ENCODE assay signal across 2 cellular contexts in genomic region chr7:132541656-132542055, GRCh38.
TF ChIP-seq lines count a peak whose summit lies in the region.

No MANE protein-coding gene starts in this region.

TF ChIP-seq in GM23338, 12 proteins besides CTCF, POLR2A, EP300 and RAD21:
- TF ChIP-seq ETS1 (IDR thresholded peaks at IDR 0.05) (no peak), ZNF462 (CRISPR knock-in tag; IDR thresholded peaks at IDR 0.05) (no peak), ZNF331 (CRISPR knock-in tag; IDR thresholded peaks at IDR 0.05; ENCODE audit: low read depth) (no peak), JUNB (IDR thresholded peaks at IDR 0.05; ENCODE audit: unreplicated experiment) (no peak), NANOG (IDR thresholded peaks at IDR 0.05; ENCODE audit: borderline replicate concordance) (no peak), POLR2AphosphoS5 (IDR thresholded peaks at IDR 0.05; ENCODE audit: low read depth) (no peak), REST (IDR thresholded peaks at IDR 0.05; ENCODE audit: unreplicated experiment) (no peak), ZNF114 (CRISPR knock-in tag; IDR thresholded peaks at IDR 0.05) (no peak), CREB1 (CRISPR knock-in tag; IDR thresholded peaks at IDR 0.05; ENCODE audit: low read depth) (no peak), STAT1 (IDR thresholded peaks at IDR 0.05; ENCODE audit: unreplicated experiment) (no peak), EZH2phosphoT487 (IDR thresholded peaks at IDR 0.05; ENCODE audit: unreplicated experiment) (no peak), EZH2 (IDR thresholded peaks at IDR 0.05; ENCODE audit: low read depth, unreplicated experiment) (no peak)

TF ChIP-seq in H1, 55 proteins besides CTCF, POLR2A, EP300 and RAD21 (continued from another document):
- TF ChIP-seq, protein P1, sequence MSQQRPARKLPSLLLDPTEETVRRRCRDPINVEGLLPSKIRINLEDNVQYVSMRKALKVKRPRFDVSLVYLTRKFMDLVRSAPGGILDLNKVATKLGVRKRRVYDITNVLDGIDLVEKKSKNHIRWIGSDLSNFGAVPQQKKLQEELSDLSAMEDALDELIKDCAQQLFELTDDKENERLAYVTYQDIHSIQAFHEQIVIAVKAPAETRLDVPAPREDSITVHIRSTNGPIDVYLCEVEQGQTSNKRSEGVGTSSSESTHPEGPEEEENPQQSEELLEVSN (IDR thresholded peaks at IDR 0.05), result peak; percentile 37; the same call in 1 of the 2 replicates
- TF ChIP-seq SIN3A (conservative IDR thresholded peaks at IDR 0.05 in 1 of 2, IDR thresholded peaks at IDR 0.05 in 1 of 2; ENCODE audit: low read depth in 1 of 2, low read length in 2 of 2), result 0 out of 4 replicates have a peak, but pooled peaks of 1 of the 2 experiments have one; percentile 28
- no peak for TF ChIP-seq TAF1 (IDR thresholded peaks at IDR 0.05; ENCODE audit: low read depth, low read length)
- no peak for TF ChIP-seq POLR2AphosphoS5 (IDR thresholded peaks at IDR 0.05; ENCODE audit: low read depth, low read length)
- peak; percentile 35; the same call in 1 of the 2 replicates for TF ChIP-seq MAX (IDR thresholded peaks at IDR 0.05)
